In the genomic region with DNA sequence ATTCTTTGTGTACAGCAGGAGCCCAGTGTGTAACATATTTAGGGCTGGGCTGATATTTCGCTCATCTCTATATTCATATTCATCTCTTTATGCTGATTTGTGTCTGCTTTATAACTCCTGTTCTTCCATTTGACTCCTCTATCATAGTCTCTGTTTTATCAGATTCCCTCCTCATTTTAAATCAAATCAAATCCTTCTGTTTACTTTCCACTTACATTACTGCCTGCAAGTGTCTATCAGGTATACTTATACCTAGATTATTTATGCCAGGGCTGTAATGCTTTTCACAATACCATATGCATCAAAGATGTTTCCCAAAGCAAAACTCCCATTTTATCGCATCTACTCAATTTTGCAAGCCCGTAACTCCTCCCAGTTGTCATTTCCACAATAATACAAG, we compare ENCODE assay signal across 9 cellular contexts.
"Had no signal": no experiment of that assay in that cellular context is flagged by ENCODE, and none has a peak within 500 bp of the region (broad histone marks: within the 10 kb centered on the region; RNA-seq: fewer than 3 reads in every experiment).

No MANE protein-coding gene starts in this region.

- H3K4me1 ChIP-seq: HAP-1 had no signal

- H3K4me2 ChIP-seq: GM23338 had no signal

- H3K27ac Mint-ChIP-seq: GM23338, H9, HFFc6 had no signal

- H3K9me3 ChIP-seq: HAP-1 had no signal

- ATAC-seq: GM23338, HCT116 had no signal

- H3K36me3 ChIP-seq: HAP-1 had no signal

- H3K9me3 Mint-ChIP-seq: GM23338, H9, HFFc6 had no signal

- H3K9ac ChIP-seq: GM23248 had no signal

- H3K4me1 Mint-ChIP-seq: GM23338, H9 had no signal

- DNase-seq: GM23248, GOT3, H7, H9, HCEC 1CT, HFFc6 had no signal

- H3K4me3 ChIP-seq: GM23248, GM23338, HAP-1 had no signal

- H3K4me3 Mint-ChIP-seq: GM23338, H9, HFFc6 had no signal

- H3K27ac ChIP-seq: GM23248 had no signal

- H2AFZ ChIP-seq: GM23248, GM23338 had no signal
